8 cellular contexts compared by ENCODE assay signal in the genomic region with DNA sequence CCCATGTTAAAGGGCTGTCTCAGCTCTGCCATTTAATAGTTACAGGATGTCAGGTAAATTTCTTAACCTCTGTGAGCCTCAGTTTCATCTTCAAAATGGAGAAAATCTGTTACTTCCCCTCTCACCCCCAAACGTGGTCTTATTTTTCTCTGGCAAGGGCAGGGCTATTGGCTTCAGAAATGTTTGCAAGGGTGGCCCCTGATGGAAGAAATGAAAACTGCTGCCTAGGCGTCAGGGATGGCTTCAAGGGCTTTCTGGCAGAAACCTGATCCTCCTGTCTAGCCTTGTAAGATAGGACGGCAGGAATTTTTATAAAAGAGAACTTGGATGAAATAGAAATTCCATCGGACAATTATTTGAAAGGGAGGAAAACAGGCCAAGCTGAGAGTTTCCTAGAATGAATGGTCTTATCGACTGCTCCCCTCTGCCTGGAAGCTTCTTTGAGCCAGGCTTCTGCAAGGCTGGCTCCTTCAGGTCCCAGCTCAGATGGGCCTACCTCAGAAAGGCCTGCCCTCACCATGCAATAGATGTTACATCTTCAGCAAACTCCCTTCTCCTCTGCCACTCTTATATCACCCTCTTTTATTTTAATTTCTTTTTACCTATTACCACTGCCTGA. TPM values are rescaled to one million over a fixed set of nuclear protein-coding genes. Genes with fewer than 3 reads are reported as not detected.
DNase-seq lines count a peak whose midpoint lies in the region; ATAC-seq and TF ChIP-seq lines count a peak whose summit lies in the region.

No MANE protein-coding gene starts in this region.

- POLR2A ChIA-PET in HCT116 (lab: Charles Lee), result interaction anchor here (0.5 kb wide), 1 partner anchor 298 kb away, joined by 4 read pairs; no protein-coding TSS in a partner anchor

- peak; percentile 87 to 90 (median 88) for TF ChIP-seq CTCF in HCT116 (IDR thresholded peaks at IDR 0.05 in 2 of 3, conservative IDR thresholded peaks at IDR 0.05 in 1 of 3; ENCODE audit: borderline replicate concordance in 1 of 3, insufficient read depth in 1 of 3, low read depth in 2 of 3, low read length in 2 of 3)
- TF ChIP-seq CTCF in WI38 (IDR thresholded peaks at IDR 0.05; ENCODE audit: low read depth, low read length), result peak; percentile 87

- H2AK5ac ChIP-seq in mesendoderm (ENCODE audit: low read length), result no peak overlapping the region

- WGBS in mesendoderm (ENCODE audit: extremely low coverage, insufficient coverage, low lambda C conversion rate), result no CpG with 5 or more reads among the region's 5 CpGs

- ATAC-seq in HCT116 (peak; percentile 95), HG03342 (IDR thresholded peaks at IDR 0.05; ENCODE audit: unreplicated experiment) (no peak)
- ATAC-seq in stimulated activated naive CD8-positive, alpha-beta T cell treated with anti-CD3 and anti-CD28 coated beads, Interleukin-15, amount 100 ng/mL, for 72 hours, result peak; percentile 97

- no peak overlapping the region for H3K23ac ChIP-seq in mesendoderm (ENCODE audit: low read length)

- no peak overlapping the region for H4K5ac ChIP-seq in mesendoderm (ENCODE audit: low read length)

- H4K20me1 ChIP-seq in HCT116 (ENCODE audit: insufficient read depth), result no peaks in the 10 kb centered on the region

- H3K79me2 ChIP-seq in HCT116 (ENCODE audit: insufficient read depth, low read length) (no peaks in the 10 kb centered on the region), mesendoderm (ENCODE audit: control insufficient read depth, insufficient read depth, low read length) (peaks cover 2% of the 10 kb centered on the region)

- no peaks in the 10 kb centered on the region for H3K9me2 ChIP-seq in HCT116 (ENCODE audit: insufficient read depth)

- no peak overlapping the region for H3K4me3 ChIP-seq in HCT116 (replicated peaks in 1 of 2; ENCODE audit: low read depth in 1 of 2, low read length in 2 of 2)
- no peak overlapping the region for H3K4me3 ChIP-seq in WI38 (ENCODE audit: low read depth, low read length)
- no peak overlapping the region for H3K4me3 ChIP-seq in mesendoderm (ENCODE audit: low read length)

- H3K9ac ChIP-seq in HCT116 (ENCODE audit: low read length) (no peak overlapping the region), mesendoderm (ENCODE audit: low read length) (no peak overlapping the region)

- no peaks in the 10 kb centered on the region for H3K4me1 Mint-ChIP-seq in stimulated activated naive CD8-positive, alpha-beta T cell treated with anti-CD3 and anti-CD28 coated beads, Interleukin-15, amount 100 ng/mL, for 72 hours

- no peak overlapping the region for H2AFZ ChIP-seq in HCT116 (ENCODE audit: low read depth, low read length, poor library complexity, severe bottlenecking)

- no peak overlapping the region for H3K4ac ChIP-seq in mesendoderm (ENCODE audit: low read depth, low read length)

- peak overlapping the region; percentile 22 for H3K56ac ChIP-seq in mesendoderm (ENCODE audit: low read length)

- DNase-seq in ELR (ENCODE audit: low read depth), result peak; percentile 80
- DNase-seq in HCT116 (ENCODE audit: low read depth, low spot score), result peak; percentile 62
- DNase-seq in NCI-H2029 treated with DMSO at 0.1 percent for 48 hours (lab: John Stamatoyannopoulos, UW), result peak; percentile 30
- peak; percentile 64 for DNase-seq in dermis blood vessel endothelial cell
- DNase-seq in mesendoderm, result peak; percentile 93
- peak; percentile 45 to 78 for DNase-seq in stimulated activated naive CD8-positive, alpha-beta T cell treated with anti-CD3 and anti-CD28 coated beads, Interleukin-15, amount 100 ng/mL, for 72 hours

- H3K27me3 Mint-ChIP-seq in stimulated activated naive CD8-positive, alpha-beta T cell treated with anti-CD3 and anti-CD28 coated beads, Interleukin-15, amount 100 ng/mL, for 72 hours, result no peaks in the 10 kb centered on the region

- H2BK120ac ChIP-seq in mesendoderm (ENCODE audit: low read depth, low read length), result no peak overlapping the region

- intact Hi-C loops in HCT116 (cut with micrococcal nuclease), result loop anchor here (1.0 to 2.0 kb wide), 4 partner anchors 96 to 324 kb away; no protein-coding TSS in a partner anchor

- H3K27me3 ChIP-seq in HCT116 (ENCODE audit: insufficient read depth, low read length) (no peaks in the 10 kb centered on the region), mesendoderm (ENCODE audit: insufficient read depth, low read length, poor library complexity) (no peaks in the 10 kb centered on the region)

- no peak overlapping the region for H3K4me3 Mint-ChIP-seq in stimulated activated naive CD8-positive, alpha-beta T cell treated with anti-CD3 and anti-CD28 coated beads, Interleukin-15, amount 100 ng/mL, for 72 hours

- H3K9me3 Mint-ChIP-seq in stimulated activated naive CD8-positive, alpha-beta T cell treated with anti-CD3 and anti-CD28 coated beads, Interleukin-15, amount 100 ng/mL, for 72 hours, result no peaks in the 10 kb centered on the region

- no TSS peak for BruUV-seq in HCT116 (replicated peaks; lab: Mats Ljungman, UMichigan)

- no peak overlapping the region for H3K27ac Mint-ChIP-seq in stimulated activated naive CD8-positive, alpha-beta T cell treated with anti-CD3 and anti-CD28 coated beads, Interleukin-15, amount 100 ng/mL, for 72 hours

- no peaks in the 10 kb centered on the region for H3K79me1 ChIP-seq in mesendoderm (ENCODE audit: low read length)

- 0 out of 2 replicates have a peak overlapping the region, but pooled peaks have one; percentile 1 for H3K4me2 ChIP-seq in HCT116 (ENCODE audit: low read length)
- no peak overlapping the region for H3K4me2 ChIP-seq in mesendoderm (ENCODE audit: low read length)

- peaks cover 17 to 24% of the 10 kb centered on the region in 2 experiments for H3K4me1 ChIP-seq in HCT116 (ENCODE audit: control insufficient read depth in 1 of 2, insufficient read depth in 2 of 2, low read length in 2 of 2)
- no peaks in the 10 kb centered on the region for H3K4me1 ChIP-seq in mesendoderm (ENCODE audit: control insufficient read depth, low read depth, low read length)

- peak; percentile 91 for TF ChIP-seq RAD21 in HCT116 (IDR thresholded peaks at IDR 0.05; ENCODE audit: low read depth)

- CTCF ChIA-PET in HCT116 (lab: Charles Lee), result interaction anchor here (0.8 to 1.6 kb wide), 3 partner anchors 42 to 210 kb away, joined by 3 to 9 read pairs (median 3); no protein-coding TSS in a partner anchor

- no peaks in the 10 kb centered on the region for H3K9me3 ChIP-seq in HCT116 (ENCODE audit: control insufficient read depth in 1 of 2, insufficient read depth in 1 of 2, low read depth in 1 of 2, low read length in 2 of 2)

- RAD21 ChIA-PET in HCT116 (lab: Charles Lee; ENCODE audit: low non-redundant PET in 1 of 2, low total read pairs in 2 of 2, uncharacterized antibody in 2 of 2, unreplicated experiment in 2 of 2), result interaction anchor here (0.6 to 0.9 kb wide), 3 partner anchors 10 to 123 kb away, joined by 3 to 5 read pairs (median 3); no protein-coding TSS in a partner anchor

- H3K18ac ChIP-seq in mesendoderm (ENCODE audit: low read length), result no peak overlapping the region

- no peak overlapping the region for H2BK15ac ChIP-seq in mesendoderm (replicated peaks; ENCODE audit: low read depth)

- no peak overlapping the region for H2BK5ac ChIP-seq in mesendoderm (ENCODE audit: low read length)

- H3K27ac ChIP-seq in HCT116 (ENCODE audit: low read depth, low read length) (no peak overlapping the region), mesendoderm (ENCODE audit: low read depth, low read length) (no peak overlapping the region)

- H3K36me3 ChIP-seq in HCT116 (ENCODE audit: control insufficient read depth in 1 of 2, insufficient read depth in 2 of 2, low read length in 2 of 2), result peaks cover 3 to 5% of the 10 kb centered on the region in 2 experiments; a peak in 1 of 4 replicates
- peaks cover 2% of the 10 kb centered on the region for H3K36me3 ChIP-seq in mesendoderm (ENCODE audit: control insufficient read depth, insufficient read depth, low read length)

- no peak overlapping the region for H4K8ac ChIP-seq in mesendoderm (ENCODE audit: low read depth, low read length)

- no peak for TF ChIP-seq POLR2A in HCT116 (IDR thresholded peaks at IDR 0.05; ENCODE audit: borderline replicate concordance, extremely low read depth, insufficient read depth, insufficient read length)

TF ChIP-seq in HCT116, 20 proteins besides CTCF, POLR2A, EP300 and RAD21:
- TF ChIP-seq EZH2phosphoT487 (IDR thresholded peaks at IDR 0.05; ENCODE audit: borderline replicate concordance) (no peak), EGR1 (IDR thresholded peaks at IDR 0.05; ENCODE audit: low read depth) (no peak), JUND (IDR thresholded peaks at IDR 0.05) (no peak), FOSL1 (IDR thresholded peaks at IDR 0.05; ENCODE audit: low read depth) (no peak), ZFX (IDR thresholded peaks at IDR 0.05) (no peak)
- TF ChIP-seq, protein P1, sequence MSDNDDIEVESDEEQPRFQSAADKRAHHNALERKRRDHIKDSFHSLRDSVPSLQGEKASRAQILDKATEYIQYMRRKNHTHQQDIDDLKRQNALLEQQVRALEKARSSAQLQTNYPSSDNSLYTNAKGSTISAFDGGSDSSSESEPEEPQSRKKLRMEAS (IDR thresholded peaks at IDR 0.05), result no peak
- TF ChIP-seq, protein P2, sequence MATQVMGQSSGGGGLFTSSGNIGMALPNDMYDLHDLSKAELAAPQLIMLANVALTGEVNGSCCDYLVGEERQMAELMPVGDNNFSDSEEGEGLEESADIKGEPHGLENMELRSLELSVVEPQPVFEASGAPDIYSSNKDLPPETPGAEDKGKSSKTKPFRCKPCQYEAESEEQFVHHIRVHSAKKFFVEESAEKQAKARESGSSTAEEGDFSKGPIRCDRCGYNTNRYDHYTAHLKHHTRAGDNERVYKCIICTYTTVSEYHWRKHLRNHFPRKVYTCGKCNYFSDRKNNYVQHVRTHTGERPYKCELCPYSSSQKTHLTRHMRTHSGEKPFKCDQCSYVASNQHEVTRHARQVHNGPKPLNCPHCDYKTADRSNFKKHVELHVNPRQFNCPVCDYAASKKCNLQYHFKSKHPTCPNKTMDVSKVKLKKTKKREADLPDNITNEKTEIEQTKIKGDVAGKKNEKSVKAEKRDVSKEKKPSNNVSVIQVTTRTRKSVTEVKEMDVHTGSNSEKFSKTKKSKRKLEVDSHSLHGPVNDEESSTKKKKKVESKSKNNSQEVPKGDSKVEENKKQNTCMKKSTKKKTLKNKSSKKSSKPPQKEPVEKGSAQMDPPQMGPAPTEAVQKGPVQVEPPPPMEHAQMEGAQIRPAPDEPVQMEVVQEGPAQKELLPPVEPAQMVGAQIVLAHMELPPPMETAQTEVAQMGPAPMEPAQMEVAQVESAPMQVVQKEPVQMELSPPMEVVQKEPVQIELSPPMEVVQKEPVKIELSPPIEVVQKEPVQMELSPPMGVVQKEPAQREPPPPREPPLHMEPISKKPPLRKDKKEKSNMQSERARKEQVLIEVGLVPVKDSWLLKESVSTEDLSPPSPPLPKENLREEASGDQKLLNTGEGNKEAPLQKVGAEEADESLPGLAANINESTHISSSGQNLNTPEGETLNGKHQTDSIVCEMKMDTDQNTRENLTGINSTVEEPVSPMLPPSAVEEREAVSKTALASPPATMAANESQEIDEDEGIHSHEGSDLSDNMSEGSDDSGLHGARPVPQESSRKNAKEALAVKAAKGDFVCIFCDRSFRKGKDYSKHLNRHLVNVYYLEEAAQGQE (IDR thresholded peaks at IDR 0.05; ENCODE audit: low read depth), result no peak

RNA-seq across cellular contexts. Expression of a gene that starts 43.0 kb away (rescaled TPM):
- total RNA-seq in HCT116 (2021; ENCODE audit: unreplicated experiment) (16.4 TPM), dermis blood vessel endothelial cell (17.1 and 37.8 TPM in 2 replicates)
- polyA plus RNA-seq in HCT116 (2012), result 8.7 and 11.9 TPM in 2 replicates
- polyA plus RNA-seq in mesendoderm (2013, experiment 1 of 2), result 7.1 TPM
- 7.3 TPM for polyA plus RNA-seq in mesendoderm (2013, experiment 2 of 2)

Comparison
In these comparisons a context has a peak if more than half of its experiments do, and no peak if none do; other contexts are left out.
1. DNase-seq: peak in every context shown above with its lines; median percentile 93 in mesendoderm; 80 in ELR; 64 in dermis blood vessel endothelial cell; 62 in HCT116; 62 in stimulated activated naive CD8-positive, alpha-beta T cell treated with anti-CD3 and anti-CD28 coated beads, Interleukin-15, amount 100 ng/mL, for 72 hours; 30 in NCI-H2029 treated with DMSO at 0.1 percent for 48 hours.